ENCODE assay signal across 27 cellular contexts in genomic region chr7:29167721-29168120, GRCh38. TPM values are rescaled to one million over a fixed set of nuclear protein-coding genes. Genes with fewer than 3 reads are reported as not detected.
"Had no signal": no experiment of that assay in that cellular context is flagged by ENCODE, and none has a peak within 500 bp of the region (broad histone marks: within the 10 kb centered on the region; RNA-seq: fewer than 3 reads in every experiment).

No MANE protein-coding gene starts in this region.

- FAIRE-seq: pancreas had no signal

- H3K4me1 Mint-ChIP-seq: naive thymus-derived CD8-positive, alpha-beta T cell; neural crest cell; stimulated activated effector memory CD8-positive, alpha-beta T cell treated with anti-CD3 and anti-CD28 coated beads, Interleukin-12 subunit alpha, Interleukin-12 subunit beta, amount 100 ng/mL, for 72 hours; stimulated activated naive B cell treated with anti-CD40 and anti-IgM and Interleukin-4, amounts not matched to agents 10 μg/mL and 1 μg/mL and 100 μg/mL, for 72 hours had no signal

- H3K36me3 Mint-ChIP-seq: stimulated activated effector memory CD8-positive, alpha-beta T cell treated with anti-CD3 and anti-CD28 coated beads, Interleukin-12 subunit alpha, Interleukin-12 subunit beta, amount 100 ng/mL, for 72 hours; stimulated activated naive B cell treated with anti-CD40 and anti-IgM and Interleukin-4, amounts not matched to agents 10 μg/mL and 1 μg/mL and 100 μg/mL, for 72 hours had no signal

- H3K27ac Mint-ChIP-seq: naive thymus-derived CD8-positive, alpha-beta T cell; natural killer cell treated with Interleukin-12 subunit alpha and Interleukin-12 subunit beta and Interleukin-15 and Interleukin-18, amount 100 ng/mL, for 72 hours; nephron progenitor cell; stimulated activated effector memory CD8-positive, alpha-beta T cell treated with anti-CD3 and anti-CD28 coated beads, Interleukin-12 subunit alpha, Interleukin-12 subunit beta, amount 100 ng/mL, for 72 hours; stimulated activated naive B cell treated with anti-CD40 and anti-IgM and Interleukin-4, amounts not matched to agents 10 μg/mL and 1 μg/mL and 100 μg/mL, for 72 hours; stimulated activated naive CD8-positive, alpha-beta T cell treated with anti-CD3 and anti-CD28 coated beads, Interleukin-15, Interleukin-2, amounts not matched to agents 100 ng/mL and 50 ng/mL, for 24 hours had no signal

- H3K4me3 ChIP-seq: pancreas, prostate gland, right lobe of liver, sigmoid colon, stomach, thoracic aorta, thyroid gland, tibial nerve, upper lobe of left lung, uterus had no signal

- ATAC-seq: naive thymus-derived CD8-positive, alpha-beta T cell; natural killer cell treated with Interleukin-12 subunit alpha and Interleukin-12 subunit beta and Interleukin-15 and Interleukin-18, amount 100 ng/mL, for 72 hours; pancreas; right cardiac atrium; right lobe of liver; stimulated activated effector memory CD8-positive, alpha-beta T cell treated with anti-CD3 and anti-CD28 coated beads, Interleukin-12 subunit alpha, Interleukin-12 subunit beta, amount 100 ng/mL, for 72 hours; stimulated activated naive B cell treated with anti-CD40 and anti-IgM and Interleukin-4, amounts not matched to agents 10 μg/mL and 1 μg/mL and 100 μg/mL, for 72 hours had no signal

- H3K9me3 Mint-ChIP-seq: natural killer cell treated with Interleukin-12 subunit alpha and Interleukin-12 subunit beta and Interleukin-15 and Interleukin-18, amount 100 ng/mL, for 72 hours; stimulated activated naive CD8-positive, alpha-beta T cell treated with anti-CD3 and anti-CD28 coated beads, Interleukin-15, Interleukin-2, amounts not matched to agents 100 ng/mL and 50 ng/mL, for 24 hours had no signal

- DNase-seq: naive thymus-derived CD8-positive, alpha-beta T cell; nephron progenitor cell; nucleus accumbens; pancreas; right cardiac atrium; right lobe of liver; sigmoid colon; small intestine; stimulated activated CD4-positive, alpha-beta T cell treated with anti-CD3 and anti-CD28 coated beads, Interleukin-15, amount 100 ng/mL, for 24 hours; stimulated activated CD4-positive, alpha-beta T cell treated with anti-CD3 and anti-CD28 coated beads, Interleukin-2, amount 100 ng/mL, for 24 hours; stimulated activated CD4-positive, alpha-beta T cell treated with anti-CD3 and anti-CD28 coated beads, Interleukin-2, amount 100 ng/mL, for 48 hours; stimulated activated CD4-positive, alpha-beta T cell treated with anti-CD3 and anti-CD28 coated beads, Interleukin-4, amount 100 ng/mL, for 24 hours; stimulated activated naive B cell treated with anti-CD40 and anti-IgM and Interleukin-4, amounts not matched to agents 10 μg/mL and 1 μg/mL and 100 μg/mL, for 72 hours; stimulated activated naive CD4-positive, alpha-beta T cell treated with Interleukin-2 at 50 U/mL for 16 hours; stomach; trophoblast cell; upper lobe of left lung; uterus had no signal

- H3K4me3 Mint-ChIP-seq: natural killer cell treated with Interleukin-12 subunit alpha and Interleukin-12 subunit beta and Interleukin-15 and Interleukin-18, amount 100 ng/mL, for 72 hours; nephron progenitor cell; neural crest cell; stimulated activated effector memory CD8-positive, alpha-beta T cell treated with anti-CD3 and anti-CD28 coated beads, Interleukin-12 subunit alpha, Interleukin-12 subunit beta, amount 100 ng/mL, for 72 hours; stimulated activated naive B cell treated with anti-CD40 and anti-IgM and Interleukin-4, amounts not matched to agents 10 μg/mL and 1 μg/mL and 100 μg/mL, for 72 hours; stimulated activated naive CD8-positive, alpha-beta T cell treated with anti-CD3 and anti-CD28 coated beads, Interleukin-15, Interleukin-2, amounts not matched to agents 100 ng/mL and 50 ng/mL, for 24 hours had no signal

RNA-seq across cellular contexts. Expression of gene CPVL, which starts 21.4 kb away (rescaled TPM):
- total RNA-seq: pulmonary artery endothelial cell had no signal
